Comparison of ENCODE assay signal across 6 cellular contexts in the genomic region with DNA sequence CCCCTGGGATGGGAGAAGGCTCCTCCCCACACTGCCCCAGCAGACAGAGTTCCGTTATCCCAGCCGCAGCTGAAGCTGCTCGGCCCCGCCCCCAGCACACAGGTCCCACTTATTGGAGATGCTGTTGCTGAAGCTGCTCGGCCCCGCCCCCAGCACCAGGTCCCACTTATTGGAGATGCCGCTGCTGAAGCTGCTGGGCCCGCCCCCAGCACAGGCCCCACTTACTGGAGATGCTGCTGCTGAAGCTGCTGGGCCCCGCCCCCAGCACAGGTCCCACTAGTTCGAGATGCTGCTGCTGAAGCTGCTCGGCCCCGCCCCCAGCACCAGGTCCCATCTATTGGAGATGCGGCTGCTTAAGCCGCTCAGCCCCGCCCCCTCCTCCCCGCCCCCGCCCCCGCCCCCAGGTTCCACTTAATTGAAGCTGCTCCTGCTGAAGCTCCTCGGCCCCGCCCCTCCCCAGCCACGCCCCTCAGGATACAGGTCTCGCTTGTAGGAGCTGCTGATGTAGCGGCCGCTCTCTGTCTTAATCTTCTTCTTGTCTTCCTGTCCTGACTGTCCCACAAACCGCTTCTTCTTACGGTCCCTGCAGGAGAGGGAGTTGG. TPM values are rescaled to one million over a fixed set of nuclear protein-coding genes. Genes with fewer than 3 reads are reported as not detected.
DNase-seq lines count a peak whose midpoint lies in the region; ATAC-seq and TF ChIP-seq lines count a peak whose summit lies in the region.

No MANE protein-coding gene starts in this region.

- no peaks in the 10 kb centered on the region for H3K27me3 Mint-ChIP-seq in activated T-cell treated with anti-CD3 and anti-CD28 coated beads, Interleukin-2, amount 50 U/mL, for 4 hours (ENCODE audit: low read depth)

- no peaks in the 10 kb centered on the region for H3K79me1 ChIP-seq in trophoblast cell (ENCODE audit: low read length)

- no peak overlapping the region for H3K4me3 Mint-ChIP-seq in activated T-cell treated with anti-CD3 and anti-CD28 coated beads, Interleukin-2, amount 50 U/mL, for 4 hours

- H3K4ac ChIP-seq in trophoblast cell (ENCODE audit: low read depth, low read length), result no peak overlapping the region

- no peaks in the 10 kb centered on the region for H3K9me3 Mint-ChIP-seq in activated T-cell treated with anti-CD3 and anti-CD28 coated beads, Interleukin-2, amount 50 U/mL, for 4 hours

- no peak overlapping the region for H2BK120ac ChIP-seq in trophoblast cell (ENCODE audit: insufficient read depth, low read length, poor library complexity)

- H3K4me2 ChIP-seq in SK-N-SH (no peak overlapping the region), trophoblast cell (ENCODE audit: low read length) (no peak overlapping the region)

- TF ChIP-seq RAD21 in SK-N-SH (IDR thresholded peaks at IDR 0.05; ENCODE audit: low read length), result no peak

- H3K4me3 ChIP-seq in SK-N-SH (ENCODE audit: low read depth in 2 of 2, low read length in 1 of 2) (no peak overlapping the region; a peak in 1 of 4 replicates), trophoblast cell (ENCODE audit: low read depth, low read length) (no peak overlapping the region), lower lobe of right lung (no peak overlapping the region)

- H3K36me3 Mint-ChIP-seq in activated T-cell treated with anti-CD3 and anti-CD28 coated beads, Interleukin-2, amount 50 U/mL, for 4 hours (ENCODE audit: insufficient read depth), result peaks cover 28% of the 10 kb centered on the region

- no peak overlapping the region for H4K12ac ChIP-seq in trophoblast cell (ENCODE audit: low read depth, low read length)

- H3K9me2 ChIP-seq in SK-N-SH, result no peaks in the 10 kb centered on the region

- CTCF ChIA-PET in SK-N-SH (lab: Yijun Ruan, JAX), result interaction anchor here (0.8 to 5.6 kb wide), 8 partner anchors 9 to 113 kb away, joined by 3 to 39 read pairs (median 3); a partner anchor contains a TSS

- H3K9me3 ChIP-seq in SK-N-SH (no peaks in the 10 kb centered on the region), trophoblast cell (ENCODE audit: insufficient read depth, low read depth, low read length) (no peaks in the 10 kb centered on the region), lower lobe of right lung (no peaks in the 10 kb centered on the region)

- H3K27ac ChIP-seq in SK-N-SH (ENCODE audit: low read depth in 2 of 2, low read length in 1 of 2) (peak overlapping the region in 1 of 2 experiments; percentile 76; a peak in 2 of 4 replicates), trophoblast cell (ENCODE audit: low read depth, low read length) (no peak overlapping the region), lower lobe of right lung (no peak overlapping the region)

- no peak for DNase-seq in activated T-cell treated with anti-CD3 and anti-CD28 coated beads, Interleukin-2, amount 50 U/mL, for 4 hours
- DNase-seq in activated T-cell treated with anti-CD3 and anti-CD28 coated beads for 4 hours (no peak), SK-N-SH (peak; percentile 95), trophoblast cell (peak; percentile 1 to 28), foreskin melanocyte (no peak), lower lobe of right lung (no peak)

- TF ChIP-seq CTCF in SK-N-SH (IDR thresholded peaks at IDR 0.05) (no peak), lower lobe of right lung (IDR thresholded peaks at IDR 0.05) (no peak)

- peaks cover 5% of the 10 kb centered on the region for H3F3A ChIP-seq in SK-N-SH (replicated peaks; ENCODE audit: insufficient read depth)

- no peak overlapping the region for H2AK5ac ChIP-seq in trophoblast cell (ENCODE audit: low read length)

- peaks cover 8% of the 10 kb centered on the region; the same call in 1 of the 2 replicates for H4K20me1 ChIP-seq in SK-N-SH (ENCODE audit: insufficient read depth)

- 47% methylated on average over 25 of the region's 26 CpGs for WGBS in SK-N-SH (ENCODE audit: low lambda C conversion rate)
- no CpG with 5 or more reads among the region's 26 CpGs for WGBS in trophoblast cell (ENCODE audit: extremely low coverage, insufficient coverage, insufficient read length)

- peaks cover 7 to 23% of the 10 kb centered on the region in 2 experiments; a peak in 2 of 4 replicates for H3K4me1 ChIP-seq in SK-N-SH (ENCODE audit: control insufficient read depth in 1 of 2, insufficient read depth in 2 of 2, low read depth in 1 of 2, low read length in 1 of 2)
- H3K4me1 ChIP-seq in trophoblast cell (ENCODE audit: control insufficient read depth in 1 of 2, insufficient read depth in 2 of 2, low read length in 2 of 2), result no peaks in the 10 kb centered on the region
- H3K4me1 ChIP-seq in lower lobe of right lung, result no peaks in the 10 kb centered on the region

- H3K9ac ChIP-seq in SK-N-SH (no peak overlapping the region), trophoblast cell (ENCODE audit: low read length) (no peak overlapping the region)

- peak; percentile 42 to 47 for ATAC-seq in activated T-cell treated with anti-CD3 and anti-CD28 coated beads, Interleukin-2, amount 50 U/mL, for 4 hours
- ATAC-seq in lower lobe of right lung, result no peak

- POLR2A ChIA-PET in SK-N-SH (lab: Yijun Ruan, JAX), result interaction anchor here (0.9 to 1.6 kb wide), 4 partner anchors 9 to 24 kb away, joined by 3 to 4 read pairs (median 4); a partner anchor contains a TSS

- intact Hi-C loops in lower lobe of right lung (cut with DNase I), result no loop called here

- no peaks in the 10 kb centered on the region for H3K27me3 ChIP-seq in SK-N-SH (ENCODE audit: insufficient read depth)
- no peaks in the 10 kb centered on the region for H3K27me3 ChIP-seq in trophoblast cell (ENCODE audit: insufficient read depth, low read length)
- no peaks in the 10 kb centered on the region for H3K27me3 ChIP-seq in lower lobe of right lung (ENCODE audit: low read depth)

- TF ChIP-seq EP300 in SK-N-SH (IDR thresholded peaks at IDR 0.05; ENCODE audit: borderline replicate concordance in 1 of 2, low read depth in 1 of 2, low read length in 1 of 2), result no peak

- no peak overlapping the region for H3K14ac ChIP-seq in trophoblast cell (ENCODE audit: low read length)

- no peak overlapping the region for H3K18ac ChIP-seq in trophoblast cell (ENCODE audit: low read length)

- H3K79me2 ChIP-seq in SK-N-SH (ENCODE audit: insufficient read depth), result no peaks in the 10 kb centered on the region
- H3K79me2 ChIP-seq in trophoblast cell (ENCODE audit: control insufficient read depth, insufficient read depth, low read length, poor library complexity), result no peaks in the 10 kb centered on the region

- no peak overlapping the region for H4K8ac ChIP-seq in trophoblast cell (ENCODE audit: low read depth, low read length)

- peaks cover 5% of the 10 kb centered on the region for H3K4me1 Mint-ChIP-seq in activated T-cell treated with anti-CD3 and anti-CD28 coated beads, Interleukin-2, amount 50 U/mL, for 4 hours (ENCODE audit: low read depth)

- no peak overlapping the region for H4K91ac ChIP-seq in trophoblast cell (ENCODE audit: low read depth, low read length)

- no peak overlapping the region for H3K23ac ChIP-seq in trophoblast cell (ENCODE audit: low read length)

- H3K36me3 ChIP-seq in SK-N-SH (replicated peaks in 1 of 2; ENCODE audit: control insufficient read depth in 1 of 2, insufficient read depth in 2 of 2, low read length in 1 of 2) (peaks cover 13 to 55% of the 10 kb centered on the region in 2 experiments), trophoblast cell (ENCODE audit: control insufficient read depth in 1 of 2, insufficient read depth in 2 of 2, low read length in 2 of 2) (peaks cover 78 to 81% of the 10 kb centered on the region in 2 experiments), lower lobe of right lung (peaks cover 89% of the 10 kb centered on the region)

- H2BK5ac ChIP-seq in trophoblast cell (ENCODE audit: low read depth, low read length, poor library complexity), result no peak overlapping the region

- H2AFZ ChIP-seq in SK-N-SH (ENCODE audit: low read depth) (no peak overlapping the region), trophoblast cell (ENCODE audit: insufficient read depth, low read length, poor library complexity) (no peak overlapping the region)

- H2BK12ac ChIP-seq in trophoblast cell (ENCODE audit: low read length), result no peak overlapping the region

TF ChIP-seq in SK-N-SH, 30 proteins besides CTCF, POLR2A, EP300 and RAD21 (continues in another document):
- no peak; the same call in 1 of the 2 replicates for TF ChIP-seq RCOR1 (IDR thresholded peaks at IDR 0.05; ENCODE audit: low read length)
- TF ChIP-seq NFIC (IDR thresholded peaks at IDR 0.05; ENCODE audit: borderline replicate concordance), result no peak
- TF ChIP-seq YY1 (IDR thresholded peaks at IDR 0.05; ENCODE audit: low read depth), result no peak

RNA-seq across cellular contexts. Expression of a gene that starts 12.0 kb away (rescaled TPM):
- under 1 TPM; 0.29 to 0.46 (median 0.38) TPM for total RNA-seq in activated T-cell treated with anti-CD3 and anti-CD28 coated beads, Interleukin-2, amount 50 U/mL, for 4 hours
- not detected in 2 replicates for polyA plus RNA-seq in SK-N-SH (2012; rRNA removed)
- not detected in 2 replicates for polyA plus RNA-seq in SK-N-SH (2012; cell fraction: cytosol; rRNA removed)
- 0.05 and 0.14 TPM in 2 replicates for polyA plus RNA-seq in SK-N-SH (2012; cell fraction: nucleus; rRNA removed)
- not detected in 2 replicates for polyA plus RNA-seq in trophoblast cell (2013)
- 7.3 TPM for total RNA-seq in lower lobe of right lung

RNA-seq across cellular contexts. Expression of a gene that starts 23.8 kb away (rescaled TPM):
- total RNA-seq in activated T-cell treated with anti-CD3 and anti-CD28 coated beads, Interleukin-2, amount 50 U/mL, for 4 hours, result 100 to 1,000 TPM; 213 to 236 (median 232) TPM
- 56.5 and 69.9 TPM in 2 replicates for polyA plus RNA-seq in SK-N-SH (2012; rRNA removed)
- 43.6 and 43.8 TPM in 2 replicates for polyA plus RNA-seq in SK-N-SH (2012; cell fraction: cytosol; rRNA removed)
- polyA plus RNA-seq in SK-N-SH (2012; cell fraction: nucleus; rRNA removed), result 113 and 236 TPM in 2 replicates
- polyA plus RNA-seq in trophoblast cell (2013), result 42.0 and 42.6 TPM in 2 replicates
- total RNA-seq in lower lobe of right lung, result 54.9 TPM

RNA-seq across cellular contexts. Expression of a gene that starts 24.0 kb away (rescaled TPM):
- 10 to 100 TPM; 24.6 to 31.0 (median 27.5) TPM for total RNA-seq in activated T-cell treated with anti-CD3 and anti-CD28 coated beads, Interleukin-2, amount 50 U/mL, for 4 hours
- polyA plus RNA-seq in SK-N-SH (2012; rRNA removed), result 18.7 and 21.1 TPM in 2 replicates
- polyA plus RNA-seq in SK-N-SH (2012; cell fraction: cytosol; rRNA removed), result 12.7 and 19.1 TPM in 2 replicates
- 13.0 and 15.6 TPM in 2 replicates for polyA plus RNA-seq in SK-N-SH (2012; cell fraction: nucleus; rRNA removed)
- 11.2 and 11.4 TPM in 2 replicates for polyA plus RNA-seq in trophoblast cell (2013)
- 14.2 TPM for total RNA-seq in lower lobe of right lung

RNA-seq across cellular contexts. Expression of a gene that starts 26.0 kb away (rescaled TPM):
- 1 to 10 TPM in 1 of 3 donors, under 1 TPM in 2; 0.58 to 1.1 (median 0.87) TPM for total RNA-seq in activated T-cell treated with anti-CD3 and anti-CD28 coated beads, Interleukin-2, amount 50 U/mL, for 4 hours
- not detected in 2 replicates for polyA plus RNA-seq in SK-N-SH (2012; rRNA removed)
- polyA plus RNA-seq in SK-N-SH (2012; cell fraction: cytosol; rRNA removed), result not detected in 2 replicates
- 0.04 TPM in 1 of 2 replicates, not detected in the other for polyA plus RNA-seq in SK-N-SH (2012; cell fraction: nucleus; rRNA removed)
- 0.16 and 0.26 TPM in 2 replicates for polyA plus RNA-seq in trophoblast cell (2013)
- 0.41 TPM for total RNA-seq in lower lobe of right lung

RNA-seq across cellular contexts. Expression of a gene that starts 59.7 kb away (rescaled TPM):
- total RNA-seq in activated T-cell treated with anti-CD3 and anti-CD28 coated beads, Interleukin-2, amount 50 U/mL, for 4 hours, result 10 to 100 TPM; 17.5 to 23.7 (median 20.8) TPM
- 10.3 and 15.7 TPM in 2 replicates for polyA plus RNA-seq in SK-N-SH (2012; rRNA removed)
- 7.0 and 10.7 TPM in 2 replicates for polyA plus RNA-seq in SK-N-SH (2012; cell fraction: cytosol; rRNA removed)
- polyA plus RNA-seq in SK-N-SH (2012; cell fraction: nucleus; rRNA removed), result 57.8 and 62.3 TPM in 2 replicates
- polyA plus RNA-seq in trophoblast cell (2013), result 14.9 and 16.0 TPM in 2 replicates
- total RNA-seq in lower lobe of right lung, result 68.1 TPM

Comparison
In these comparisons a context has a peak if more than half of its experiments do, and no peak if none do; other contexts are left out.
1. ATAC-seq: peak in activated T-cell treated with anti-CD3 and anti-CD28 coated beads, Interleukin-2, amount 50 U/mL, for 4 hours (2 of 2); none in lower lobe of right lung (0 of 2).
2. DNase-seq: peak in SK-N-SH (single experiment) and trophoblast cell (2 of 2); none in activated T-cell treated with anti-CD3 and anti-CD28 coated beads, Interleukin-2, amount 50 U/mL, for 4 hours (single experiment), activated T-cell treated with anti-CD3 and anti-CD28 coated beads for 4 hours (single experiment), foreskin melanocyte (single experiment) and lower lobe of right lung (single experiment).